Comparison of ENCODE assay signal across 10 cellular contexts in genomic region chr1:89274431-89274857, GRCh38. TPM values are rescaled to one million over a fixed set of nuclear protein-coding genes. Genes with fewer than 3 reads are reported as not detected.
DNase-seq lines count a peak whose midpoint lies in the region; ATAC-seq, FAIRE-seq and TF ChIP-seq lines count a peak whose summit lies in the region.
"Had no signal": no experiment of that assay in that cellular context is flagged by ENCODE, and none has a peak within 500 bp of the region (broad histone marks: within the 10 kb centered on the region; RNA-seq: fewer than 3 reads in every experiment).

No MANE protein-coding gene starts in this region.

- ATAC-seq in gastrocnemius medialis = peak; percentile 63 to 90

- H3K27ac Mint-ChIP-seq in Calu3 (ENCODE audit: unreplicated experiment) = no peak overlapping the region

- no peak for TF ChIP-seq CTCF in Peyer's patch (IDR thresholded peaks at IDR 0.05)
- TF ChIP-seq CTCF in epithelial cell of proximal tubule (conservative IDR thresholded peaks at IDR 0.05; ENCODE audit: low read depth, low read length) = no peak
- TF ChIP-seq CTCF in gastrocnemius medialis (IDR thresholded peaks at IDR 0.05 in 4 of 5, conservative IDR thresholded peaks at IDR 0.05 in 1 of 5) = no peak
- TF ChIP-seq CTCF in Calu3 (IDR thresholded peaks at IDR 0.05; ENCODE audit: unreplicated experiment) = no peak

- intact Hi-C loops in gastrocnemius medialis (cut with DNase I; ENCODE audit: low total_unique reads) (no loop called here), Calu3 (cut with micrococcal nuclease; ENCODE audit: unreplicated experiment) (no loop called here)

- no peaks in the 10 kb centered on the region for H3K36me3 ChIP-seq in Peyer's patch
- no peaks in the 10 kb centered on the region for H3K36me3 ChIP-seq in gastrocnemius medialis
- H3K36me3 ChIP-seq: cardiac muscle cell had no signal

- TF ChIP-seq POLR2A in Peyer's patch (IDR thresholded peaks at IDR 0.05) (no peak), gastrocnemius medialis (IDR thresholded peaks at IDR 0.05) (no peak)

- no peak for FAIRE-seq in frontal cortex (lab: Jason Lieb, UNC)

- no peaks in the 10 kb centered on the region for H3K4me1 Mint-ChIP-seq in Calu3 (ENCODE audit: low read depth, unreplicated experiment)

- peak overlapping the region in 3 of 4 donors; percentile 2 to 61 (median 31) for H3K27ac ChIP-seq in Peyer's patch
- H3K27ac ChIP-seq in gastrocnemius medialis = peak overlapping the region in 2 of 4 donors; percentile 24 to 25
- H3K27ac ChIP-seq: cardiac muscle cell had no signal

- no peak overlapping the region for H3K4me3 ChIP-seq in Peyer's patch
- no peak overlapping the region for H3K4me3 ChIP-seq in epithelial cell of proximal tubule (ENCODE audit: low read depth, low read length)
- no peak overlapping the region for H3K4me3 ChIP-seq in gastrocnemius medialis
- H3K4me3 ChIP-seq: cardiac muscle cell had no signal

- H3K4me1 ChIP-seq in Peyer's patch = no peaks in the 10 kb centered on the region
- peaks cover 0 to 9% of the 10 kb centered on the region in 2 donors for H3K4me1 ChIP-seq in gastrocnemius medialis

- H3K36me3 Mint-ChIP-seq in Calu3 (ENCODE audit: insufficient read depth, unreplicated experiment) = no peaks in the 10 kb centered on the region

- CTCF ChIA-PET in Calu3 (lab: Charles Lee) = interaction anchor here (1.1 kb wide), 1 partner anchor 35 kb away, joined by 3 read pairs; no protein-coding TSS in a partner anchor

- H3K9me3 ChIP-seq in Peyer's patch = no peaks in the 10 kb centered on the region
- no peaks in the 10 kb centered on the region for H3K9me3 ChIP-seq in gastrocnemius medialis

- no peak overlapping the region for H3K4me3 Mint-ChIP-seq in Calu3 (ENCODE audit: low read depth, unreplicated experiment)

- H3K27me3 ChIP-seq in Peyer's patch (no peaks in the 10 kb centered on the region), gastrocnemius medialis (no peaks in the 10 kb centered on the region)
- H3K27me3 ChIP-seq: cardiac muscle cell had no signal

- BruUV-seq in Calu3 (replicated peaks; lab: Mats Ljungman, UMichigan) = no TSS peak

- no peaks in the 10 kb centered on the region for H3K27me3 Mint-ChIP-seq in Calu3 (ENCODE audit: unreplicated experiment)

- peaks cover 3% of the 10 kb centered on the region for H3K9me3 Mint-ChIP-seq in Calu3 (ENCODE audit: low read depth, unreplicated experiment)

- DNase-seq in H4 (ENCODE audit: low spot score) (peak; percentile 36), Peyer's patch (no peak), epithelial cell of proximal tubule (ENCODE audit: low read depth) (peak; percentile 48), gastrocnemius medialis (no peak), frontal cortex (ENCODE audit: low spot score in 2 of 2) (no peak), glomerular visceral epithelial cell (ENCODE audit: extremely low spot score) (no peak), NCI-H345 treated with DMSO at 0.1 percent for 48 hours (lab: John Stamatoyannopoulos, UW; ENCODE audit: unreplicated experiment) (no peak), Calu3 (no peak)
- DNase-seq: NCI-H524 had no signal

- in situ Hi-C loops in gastrocnemius medialis (cut with MboI; ENCODE audit: low sequenced_read_pairs in 4 of 4) = no loop called here

RNA-seq across cellular contexts. Expression of gene GBP5, which starts 1.8 kb away (rescaled TPM):
- 0.25 TPM in 1 of 2 replicates, not detected in the other for total RNA-seq in H4 (2014; rRNA removed; shearing (Covaris generic))
- total RNA-seq in Peyer's patch (10 to 100 TPM in 1 of 4 donors, 1 to 10 TPM in 3; 1.6 to 14.0 (median 3.1) TPM), epithelial cell of proximal tubule (not detected in 2 replicates), gastrocnemius medialis (1 to 10 TPM in 1 of 4 donors, under 1 TPM in 2, not detected in 1; 0.13 to 1.0 (median 0.25) TPM), frontal cortex (under 0.01 TPM), Calu3 (2022) (0.54 TPM in 1 of 2 replicates, not detected in the other)

Comparison
In these comparisons a context has a peak if more than half of its experiments do, and no peak if none do; other contexts are left out.
1. DNase-seq: peak in H4 (single experiment) and epithelial cell of proximal tubule (single experiment); none in Peyer's patch (0 of 3), gastrocnemius medialis (0 of 2), frontal cortex (0 of 2), glomerular visceral epithelial cell (single experiment), NCI-H345 treated with DMSO at 0.1 percent for 48 hours (single experiment) and Calu3 (single experiment).